In the genomic region with DNA sequence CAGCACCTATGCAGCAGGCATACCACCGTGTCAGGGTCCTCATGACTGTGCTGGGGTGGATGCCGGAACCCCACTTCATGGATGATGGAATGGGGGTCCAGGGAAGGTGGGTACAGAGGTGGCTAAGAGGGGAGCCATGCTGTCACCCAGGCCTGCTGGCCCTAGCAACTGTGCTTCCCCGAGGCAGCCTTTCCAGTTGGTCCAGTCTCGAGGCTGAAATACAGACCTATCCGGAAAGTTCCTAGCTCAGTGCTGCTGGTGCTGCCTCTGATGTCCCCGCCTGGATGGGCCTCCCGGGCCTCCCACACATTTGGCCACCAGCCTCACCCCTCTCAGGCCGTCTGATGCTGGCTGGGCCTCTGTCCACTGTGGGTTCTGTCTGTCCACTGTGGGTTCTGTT, we compare ENCODE assay signal across 16 cellular contexts. TPM values are rescaled to one million over a fixed set of nuclear protein-coding genes. Genes with fewer than 3 reads are reported as not detected.
"Had no signal": no experiment of that assay in that cellular context is flagged by ENCODE, and none has a peak within 500 bp of the region (broad histone marks: within the 10 kb centered on the region; RNA-seq: fewer than 3 reads in every experiment).

No MANE protein-coding gene starts in this region.

- H3K4me1 Mint-ChIP-seq: endodermal cell; stimulated activated naive CD8-positive, alpha-beta T cell treated with anti-CD3 and anti-CD28 coated beads, Interleukin-15, amount 100 ng/mL, for 72 hours had no signal

- H3K36me3 Mint-ChIP-seq: activated naive CD8-positive, alpha-beta T cell; natural killer cell treated with Interleukin-12 subunit alpha and Interleukin-12 subunit beta and Interleukin-15 and Interleukin-18, amount 100 ng/mL, for 72 hours had no signal

- H3K27me3 ChIP-seq: hepatocyte had no signal

- FAIRE-seq: kidney, TTC549 had no signal

- H2AFZ ChIP-seq: hepatocyte had no signal

- H3K27ac ChIP-seq: hepatocyte, thoracic aorta had no signal

- DNase-seq: activated CD4-positive, alpha-beta T cell treated with anti-CD3 and anti-CD28 coated beads for 48 hours; activated CD8-positive, alpha-beta memory T cell treated with anti-CD3 and anti-CD28 coated beads, Interleukin-2, amount 50 U/mL, for 4 hours; activated CD8-positive, alpha-beta T cell treated with anti-CD3 and anti-CD28 coated beads, Interleukin-2, amount 10 ng/mL, durations not matched to agents 7 days and 5 days; activated gamma-delta T cell; activated T-cell treated with anti-CD3 and anti-CD28 coated beads, Interleukin-2, amount 50 U/mL, for 48 hours; endodermal cell; kidney; stimulated activated naive CD8-positive, alpha-beta T cell treated with anti-CD3 and anti-CD28 coated beads, Interleukin-15, amount 100 ng/mL, for 72 hours; T-helper 17 cell had no signal

- H3K9me3 ChIP-seq: thoracic aorta had no signal

- H3K9me3 Mint-ChIP-seq: brain; endodermal cell; natural killer cell treated with Interleukin-12 subunit alpha and Interleukin-12 subunit beta and Interleukin-15 and Interleukin-18, amount 100 ng/mL, for 72 hours; stimulated activated naive CD8-positive, alpha-beta T cell treated with anti-CD3 and anti-CD28 coated beads, Interleukin-15, amount 100 ng/mL, for 72 hours had no signal

- H3K79me2 ChIP-seq: hepatocyte had no signal

- ATAC-seq: activated CD8-positive, alpha-beta T cell treated with anti-CD3 and anti-CD28 coated beads, Interleukin-2, amount 10 ng/mL, durations not matched to agents 7 days and 5 days; natural killer cell treated with Interleukin-12 subunit alpha and Interleukin-12 subunit beta and Interleukin-15 and Interleukin-18, amount 100 ng/mL, for 72 hours; stimulated activated naive CD8-positive, alpha-beta T cell treated with anti-CD3 and anti-CD28 coated beads, Interleukin-15, amount 100 ng/mL, for 72 hours; T-helper 17 cell; WTC11 had no signal

- H3K4me3 Mint-ChIP-seq: activated CD8-positive, alpha-beta T cell treated with anti-CD3 and anti-CD28 coated beads, Interleukin-2, amount 10 ng/mL, durations not matched to agents 7 days and 5 days; activated naive CD8-positive, alpha-beta T cell; endodermal cell; natural killer cell treated with Interleukin-12 subunit alpha and Interleukin-12 subunit beta and Interleukin-15 and Interleukin-18, amount 100 ng/mL, for 72 hours; stimulated activated naive CD8-positive, alpha-beta T cell treated with anti-CD3 and anti-CD28 coated beads, Interleukin-15, amount 100 ng/mL, for 72 hours; T-helper 17 cell; WTC11 had no signal

- H3K4me2 ChIP-seq: hepatocyte had no signal

- H3K4me3 ChIP-seq: hepatocyte, thoracic aorta had no signal

- H3K27ac Mint-ChIP-seq: activated CD8-positive, alpha-beta T cell treated with anti-CD3 and anti-CD28 coated beads, Interleukin-2, amount 10 ng/mL, durations not matched to agents 7 days and 5 days; activated naive CD8-positive, alpha-beta T cell; endodermal cell; natural killer cell treated with Interleukin-12 subunit alpha and Interleukin-12 subunit beta and Interleukin-15 and Interleukin-18, amount 100 ng/mL, for 72 hours; T-helper 17 cell; WTC11 had no signal

- H3K27me3 Mint-ChIP-seq: brain had no signal

RNA-seq across cellular contexts. Expression of gene SIRPA, which starts 17.4 kb away (rescaled TPM):
- total RNA-seq: activated CD8-positive, alpha-beta T cell treated with anti-CD3 and anti-CD28 coated beads, Interleukin-2, amount 10 ng/mL, durations not matched to agents 7 days and 5 days had no signal
